Comparison of ENCODE assay signal across 16 cellular contexts in genomic region chr1:54112969-54113368, GRCh38. TPM values are rescaled to one million over a fixed set of nuclear protein-coding genes. Genes with fewer than 3 reads are reported as not detected.
DNase-seq lines count a peak whose midpoint lies in the region; ATAC-seq, FAIRE-seq and TF ChIP-seq lines count a peak whose summit lies in the region.
"Had no signal": no experiment of that assay in that cellular context is flagged by ENCODE, and none has a peak within 500 bp of the region (broad histone marks: within the 10 kb centered on the region; RNA-seq: fewer than 3 reads in every experiment).

No MANE protein-coding gene starts in this region.

- 23% methylated on average over 5 of the region's 5 CpGs for WGBS in K562 (ENCODE audit: insufficient coverage, low coverage, missing lambda C conversion rate)
- no CpG with 5 or more reads among the region's 5 CpGs for WGBS in neuronal stem cell (ENCODE audit: extremely low coverage in 2 of 2, insufficient read length in 2 of 2, insufficient replicate concordance in 1 of 2), 2 donors

- H4K91ac ChIP-seq in neuronal stem cell (ENCODE audit: low read depth, low read length, poor library complexity): no peak overlapping the region

- H3K23ac ChIP-seq in neuronal stem cell (ENCODE audit: low read depth, low read length, poor library complexity): no peak overlapping the region

- H3K4me3 ChIP-seq in K562: no peak overlapping the region
- no peak overlapping the region for H3K4me3 ChIP-seq in neuronal stem cell (ENCODE audit: low read length in 2 of 2)
- H3K4me3 ChIP-seq: BLaER1 had no signal

- no peak for TF ChIP-seq CTCF in K562 (IDR thresholded peaks at IDR 0.05 in 2 of 3, conservative IDR thresholded peaks at IDR 0.05 in 1 of 3; ENCODE audit: insufficient read depth in 2 of 3, low read depth in 1 of 3, low read length in 3 of 3)

- no peak overlapping the region for H2BK15ac ChIP-seq in neuronal stem cell (ENCODE audit: low read length)

- POLR2A ChIA-PET in K562 (lab: Yijun Ruan, JAX): interaction anchor here (0.6 to 1.8 kb wide), 2 partner anchors 9 to 17 kb away, joined by 4 to 5 read pairs; no protein-coding TSS in a partner anchor

- no peak for TF ChIP-seq POLR2A in K562 (conservative IDR thresholded peaks at IDR 0.05)

- no peaks in the 10 kb centered on the region for H3K9me1 ChIP-seq in K562 (ENCODE audit: control insufficient read depth, insufficient read depth, low read length)

- H4K8ac ChIP-seq in neuronal stem cell (ENCODE audit: low read depth, low read length): no peak overlapping the region

- H3K79me2 ChIP-seq in K562 (ENCODE audit: control insufficient read depth, insufficient read depth, low read length): no peaks in the 10 kb centered on the region

- DNase-seq in activated effector memory CD4-positive, alpha-beta T cell treated with anti-CD3 and anti-CD28 coated beads, Interleukin-2, amount 50 U/mL, for 16 hours: peak; percentile 24
- DNase-seq in activated effector memory CD4-positive, alpha-beta T cell treated with Interleukin-2 at 50 U/mL for 16 hours: no peak
- DNase-seq in K562 (ENCODE audit: extremely low read depth in 1 of 4, low spot score in 3 of 4): no peak
- peak; percentile 24 for DNase-seq in left lobe of liver (ENCODE audit: low spot score)
- no peak for DNase-seq in neuronal stem cell (ENCODE audit: low spot score)
- no peak for DNase-seq in frontal cortex (ENCODE audit: low spot score in 2 of 2)
- no peak for DNase-seq in activated T-cell treated with anti-CD3 and anti-CD28 coated beads, Interleukin-2, amount 50 U/mL, for 1 hour
- DNase-seq in natural killer cell treated with Interleukin-12 subunit alpha and Interleukin-12 subunit beta and Interleukin-15 and Interleukin-18, amount 100 ng/mL, for 72 hours (ENCODE audit: low spot score): no peak
- DNase-seq: 8988T; AML-193; CD4-positive, CD25-positive, alpha-beta regulatory T cell; DMS53 had no signal

- no peak overlapping the region for H2BK12ac ChIP-seq in neuronal stem cell (ENCODE audit: low read length)

- H3K27ac Mint-ChIP-seq in natural killer cell treated with Interleukin-12 subunit alpha and Interleukin-12 subunit beta and Interleukin-15 and Interleukin-18, amount 100 ng/mL, for 72 hours: no peak overlapping the region
- H3K27ac Mint-ChIP-seq: CD4-positive, CD25-positive, alpha-beta regulatory T cell had no signal

- FAIRE-seq in K562 (lab: Jason Lieb, UNC) (no peak), frontal cortex (lab: Jason Lieb, UNC) (no peak)
- FAIRE-seq: GM18507 had no signal

- H3K14ac ChIP-seq in neuronal stem cell (ENCODE audit: low read length): no peak overlapping the region

- H3K79me1 ChIP-seq in neuronal stem cell (ENCODE audit: low read depth, low read length): no peaks in the 10 kb centered on the region

- no peak for TF ChIP-seq RAD21 in K562 (CRISPR knock-in tag; conservative IDR thresholded peaks at IDR 0.05 in 1 of 2, IDR thresholded peaks at IDR 0.05 in 1 of 2)

- no peak overlapping the region for H2BK5ac ChIP-seq in neuronal stem cell (ENCODE audit: low read length)

- H2AFZ ChIP-seq in K562 (ENCODE audit: low read depth, low read length) (no peak overlapping the region), neuronal stem cell (ENCODE audit: low read length) (peak overlapping the region; percentile 42)

- no peak overlapping the region for H3K4me3 Mint-ChIP-seq in natural killer cell treated with Interleukin-12 subunit alpha and Interleukin-12 subunit beta and Interleukin-15 and Interleukin-18, amount 100 ng/mL, for 72 hours
- H3K4me3 Mint-ChIP-seq: CD4-positive, CD25-positive, alpha-beta regulatory T cell had no signal

- H3K36me3 ChIP-seq in K562 (ENCODE audit: control insufficient read depth, insufficient read depth, low read length) (no peaks in the 10 kb centered on the region), neuronal stem cell (replicated peaks in 1 of 2; ENCODE audit: control insufficient read depth in 2 of 2, insufficient read depth in 2 of 2, low read length in 2 of 2) (no peaks in the 10 kb centered on the region)
- H3K36me3 ChIP-seq: BLaER1 had no signal

- in situ Hi-C loops in K562 (cut with MboI): no loop called here

- H3K9me3 ChIP-seq in K562 (replicated peaks; ENCODE audit: control insufficient read depth, insufficient read depth, low read depth, low read length): no peaks in the 10 kb centered on the region
- no peaks in the 10 kb centered on the region for H3K9me3 ChIP-seq in neuronal stem cell (replicated peaks in 1 of 2; ENCODE audit: control insufficient read depth in 2 of 2, insufficient read depth in 1 of 2, low read depth in 1 of 2, low read length in 2 of 2)
- H3K9me3 ChIP-seq: BLaER1 had no signal

- H3K27me3 ChIP-seq in K562 (ENCODE audit: control insufficient read depth in 2 of 2, insufficient read depth in 2 of 2, low read length in 2 of 2): 0 out of 5 replicates have a peak, but pooled peaks cover 0 to 5% of the 10 kb centered on the region in 2 experiments
- peaks cover 0 to 36% (median 0%) of the 10 kb centered on the region in 3 experiments for H3K27me3 ChIP-seq in neuronal stem cell (ENCODE audit: control insufficient read depth in 3 of 3, insufficient read depth in 3 of 3, low read depth in 1 of 3, low read length in 3 of 3)
- H3K27me3 ChIP-seq: BLaER1 had no signal

- no peaks in the 10 kb centered on the region for H3K27me3 Mint-ChIP-seq in natural killer cell treated with Interleukin-12 subunit alpha and Interleukin-12 subunit beta and Interleukin-15 and Interleukin-18, amount 100 ng/mL, for 72 hours
- H3K27me3 Mint-ChIP-seq: CD4-positive, CD25-positive, alpha-beta regulatory T cell had no signal

- no peaks in the 10 kb centered on the region for H4K20me1 ChIP-seq in K562 (replicated peaks; ENCODE audit: control insufficient read depth, insufficient read depth, low read length)
- H4K20me1 ChIP-seq: BLaER1 had no signal

- intact Hi-C loops in K562 (cut with micrococcal nuclease): no loop called here

- no peak for TF ChIP-seq EP300 in K562 (IDR thresholded peaks at IDR 0.05; ENCODE audit: low read length)

- H3K36me3 Mint-ChIP-seq in natural killer cell treated with Interleukin-12 subunit alpha and Interleukin-12 subunit beta and Interleukin-15 and Interleukin-18, amount 100 ng/mL, for 72 hours: no peaks in the 10 kb centered on the region
- H3K36me3 Mint-ChIP-seq: CD4-positive, CD25-positive, alpha-beta regulatory T cell had no signal

- H3K27ac ChIP-seq in K562 (ENCODE audit: extremely low read depth, low read depth, low read length) (no peak overlapping the region), neuronal stem cell (replicated peaks; ENCODE audit: low read length) (no peak overlapping the region)
- H3K27ac ChIP-seq: BLaER1 had no signal

- CTCF ChIA-PET in K562 (lab: Yijun Ruan, JAX; ENCODE audit: low intra/inter-chr PET ratio): interaction anchor here (0.6 kb wide), 1 partner anchor 550 kb away, joined by 3 read pairs; no protein-coding TSS in a partner anchor

- ATAC-seq in K562 (peak; percentile 9; the same call in 1 of the 3 replicates), left lobe of liver (no peak)
- ATAC-seq in natural killer cell treated with Interleukin-12 subunit alpha and Interleukin-12 subunit beta and Interleukin-15 and Interleukin-18, amount 100 ng/mL, for 72 hours: no peak

- no peak overlapping the region for H3K18ac ChIP-seq in neuronal stem cell (ENCODE audit: low read length)

- no peak overlapping the region for H3K9ac ChIP-seq in K562 (ENCODE audit: insufficient read depth in 1 of 2, low read depth in 2 of 2, low read length in 2 of 2)
- no peak overlapping the region for H3K9ac ChIP-seq in neuronal stem cell (ENCODE audit: low read depth, low read length, poor library complexity)
- H3K9ac ChIP-seq: BLaER1 had no signal

- no peak overlapping the region for H2AK5ac ChIP-seq in neuronal stem cell (ENCODE audit: low read depth, low read length)

- BruUV-seq in K562 (replicated peaks; lab: Mats Ljungman, UMichigan): no TSS peak

- no peak overlapping the region for H2BK120ac ChIP-seq in neuronal stem cell (ENCODE audit: low read depth, low read length)

- H3K4me1 ChIP-seq in K562 (replicated peaks in 1 of 2; ENCODE audit: control insufficient read depth in 2 of 2, insufficient read depth in 2 of 2, low read length in 2 of 2) (peaks cover 5% of the 10 kb centered on the region in 2 experiments; a peak in 3 of 5 replicates), neuronal stem cell (ENCODE audit: control insufficient read depth in 2 of 2, insufficient read depth in 1 of 2, low read depth in 1 of 2, low read length in 2 of 2) (no peaks in the 10 kb centered on the region)
- H3K4me1 ChIP-seq: BLaER1 had no signal

- H3K9me3 Mint-ChIP-seq in natural killer cell treated with Interleukin-12 subunit alpha and Interleukin-12 subunit beta and Interleukin-15 and Interleukin-18, amount 100 ng/mL, for 72 hours: no peaks in the 10 kb centered on the region
- H3K9me3 Mint-ChIP-seq: CD4-positive, CD25-positive, alpha-beta regulatory T cell had no signal

- H3K4ac ChIP-seq in neuronal stem cell (ENCODE audit: low read length): no peak overlapping the region

- peaks cover 0 to 5% of the 10 kb centered on the region in 2 donors for H3K4me1 Mint-ChIP-seq in natural killer cell treated with Interleukin-12 subunit alpha and Interleukin-12 subunit beta and Interleukin-15 and Interleukin-18, amount 100 ng/mL, for 72 hours (ENCODE audit: low read depth in 2 of 2)
- H3K4me1 Mint-ChIP-seq: CD4-positive, CD25-positive, alpha-beta regulatory T cell had no signal

- H3K4me2 ChIP-seq in K562 (ENCODE audit: insufficient read depth, low read length) (no peak overlapping the region), neuronal stem cell (ENCODE audit: insufficient read depth, low read length, poor library complexity, severe bottlenecking) (no peak overlapping the region)
- H3K4me2 ChIP-seq: BLaER1 had no signal

RNA-seq across cellular contexts. Expression of gene CDCP2, which starts 39.8 kb away (rescaled TPM):
- total RNA-seq in K562 (2011; cell fraction: chromatin; rRNA removed; ENCODE audit: low replicate concordance): 0.14 and 0.21 TPM in 2 replicates
- not detected in 2 replicates for total RNA-seq in K562 (2011; cell fraction: nucleolus; rRNA removed)
- 0.22 TPM in 1 of 2 replicates, not detected in the other for total RNA-seq in K562 (2011; cell fraction: nucleoplasm; rRNA removed)
- total RNA-seq in K562 (2014; rRNA removed) (not detected in 2 replicates), K562 (2014; rRNA removed; fragmentation: Illumina TruSeq; extraction: Trizol) (0.06 TPM in 1 of 2 replicates, not detected in the other), K562 (2015; rRNA removed; fragmentation: Illumina TruSeq; extraction: Trizol) (not detected in 2 replicates), K562 (2021) (not detected in 2 replicates), left lobe of liver (not detected), frontal cortex (not detected)
- polyA plus RNA-seq in K562 (2011; rRNA removed) (not detected in 2 replicates), K562 (2014; fragmentation: Illumina TruSeq; extraction: Trizol) (not detected in 2 replicates), K562 (2014; fragmentation: Nextera tagmentation; extraction: Ambion mirVana) (not detected), K562 (2014; rRNA removed) (0.05 TPM in 1 of 2 replicates, not detected in the other)
- polyA plus RNA-seq in K562 (2011; cell fraction: cytosol; rRNA removed): 0.03 TPM in 1 of 2 replicates, not detected in the other
- polyA plus RNA-seq in K562 (2011; cell fraction: nucleus; rRNA removed): not detected in 2 replicates
- polyA plus RNA-seq in K562 (2012): not detected in 2 replicates
- 0.09 TPM in 1 of 2 replicates, not detected in the other for polyA minus RNA-seq in K562 (2011; rRNA and poly(A)+ RNA removed)
- not detected in 2 replicates for polyA minus RNA-seq in K562 (2011; cell fraction: cytosol; rRNA and poly(A)+ RNA removed)
- not detected in 2 replicates for polyA minus RNA-seq in K562 (2011; cell fraction: nucleus; rRNA and poly(A)+ RNA removed)
- polyA plus RNA-seq in neuronal stem cell (2013, experiment 1 of 2): 0.03 TPM
- 0.03 TPM for polyA plus RNA-seq in neuronal stem cell (2013, experiment 2 of 2)
- not detected for total RNA-seq in natural killer cell treated with Interleukin-12 subunit alpha and Interleukin-12 subunit beta and Interleukin-15 and Interleukin-18, amount 100 ng/mL, for 72 hours
- total RNA-seq: H4, HT-29 had no signal
- polyA plus RNA-seq: CD4-positive, CD25-positive, alpha-beta regulatory T cell had no signal

RNA-seq across cellular contexts. Expression of gene TCEANC2, which starts 59.6 kb away (rescaled TPM):
- total RNA-seq in K562 (2011; cell fraction: chromatin; rRNA removed; ENCODE audit: low replicate concordance): 6.1 and 7.8 TPM in 2 replicates
- total RNA-seq in K562 (2011; cell fraction: nucleolus; rRNA removed): 3.8 and 5.4 TPM in 2 replicates
- total RNA-seq in K562 (2011; cell fraction: nucleoplasm; rRNA removed): 6.5 and 11.8 TPM in 2 replicates
- 3.3 and 6.2 TPM in 2 replicates for total RNA-seq in K562 (2014; rRNA removed)
- 6.3 and 8.2 TPM in 2 replicates for total RNA-seq in K562 (2014; rRNA removed; fragmentation: Illumina TruSeq; extraction: Trizol)
- total RNA-seq in K562 (2015; rRNA removed; fragmentation: Illumina TruSeq; extraction: Trizol): 4.7 and 5.6 TPM in 2 replicates
- 7.0 and 7.2 TPM in 2 replicates for total RNA-seq in K562 (2021)
- 7.4 and 8.4 TPM in 2 replicates for polyA plus RNA-seq in K562 (2011; rRNA removed)
- 5.2 and 8.1 TPM in 2 replicates for polyA plus RNA-seq in K562 (2011; cell fraction: cytosol; rRNA removed)
- polyA plus RNA-seq in K562 (2011; cell fraction: nucleus; rRNA removed): 6.6 and 7.9 TPM in 2 replicates
- polyA plus RNA-seq in K562 (2012): 3.3 and 6.6 TPM in 2 replicates
- 6.0 and 7.1 TPM in 2 replicates for polyA plus RNA-seq in K562 (2014; fragmentation: Illumina TruSeq; extraction: Trizol)
- 10 to 100 TPM in 1 of 2 experiments, 1 to 10 TPM in 1; 9.8 to 10.2 TPM for polyA plus RNA-seq in K562 (2014; fragmentation: Nextera tagmentation; extraction: Ambion mirVana)
- polyA plus RNA-seq in K562 (2014; rRNA removed): 5.2 and 5.3 TPM in 2 replicates
- polyA minus RNA-seq in K562 (2011; rRNA and poly(A)+ RNA removed): 7.1 and 8.4 TPM in 2 replicates
- polyA minus RNA-seq in K562 (2011; cell fraction: cytosol; rRNA and poly(A)+ RNA removed): 2.4 and 3.2 TPM in 2 replicates
- polyA minus RNA-seq in K562 (2011; cell fraction: nucleus; rRNA and poly(A)+ RNA removed): 2.8 and 6.6 TPM in 2 replicates
- total RNA-seq in left lobe of liver: 2.9 TPM
- 3.7 TPM for polyA plus RNA-seq in neuronal stem cell (2013, experiment 1 of 2)
- 3.8 TPM for polyA plus RNA-seq in neuronal stem cell (2013, experiment 2 of 2)
- 4.9 TPM for total RNA-seq in frontal cortex
- total RNA-seq in natural killer cell treated with Interleukin-12 subunit alpha and Interleukin-12 subunit beta and Interleukin-15 and Interleukin-18, amount 100 ng/mL, for 72 hours: 1 to 10 TPM; 9.3 to 9.5 TPM

RNA-seq across cellular contexts. Expression of gene TMEM59, which starts 60.0 kb away (rescaled TPM):
- 144 and 157 TPM in 2 replicates for total RNA-seq in K562 (2011; cell fraction: chromatin; rRNA removed; ENCODE audit: low replicate concordance)
- 168 and 198 TPM in 2 replicates for total RNA-seq in K562 (2011; cell fraction: nucleolus; rRNA removed)
- 246 and 274 TPM in 2 replicates for total RNA-seq in K562 (2011; cell fraction: nucleoplasm; rRNA removed)
- total RNA-seq in K562 (2014; rRNA removed): 97.2 and 122 TPM in 2 replicates
- 151 and 168 TPM in 2 replicates for total RNA-seq in K562 (2014; rRNA removed; fragmentation: Illumina TruSeq; extraction: Trizol)
- 137 and 144 TPM in 2 replicates for total RNA-seq in K562 (2015; rRNA removed; fragmentation: Illumina TruSeq; extraction: Trizol)
- 163 and 186 TPM in 2 replicates for total RNA-seq in K562 (2021)
- 299 and 316 TPM in 2 replicates for polyA plus RNA-seq in K562 (2011; rRNA removed)
- polyA plus RNA-seq in K562 (2011; cell fraction: cytosol; rRNA removed): 93.8 and 181 TPM in 2 replicates
- polyA plus RNA-seq in K562 (2011; cell fraction: nucleus; rRNA removed): 45.4 and 94.5 TPM in 2 replicates
- polyA plus RNA-seq in K562 (2012): 189 and 249 TPM in 2 replicates
- polyA plus RNA-seq in K562 (2014; fragmentation: Illumina TruSeq; extraction: Trizol): 133 and 136 TPM in 2 replicates
- polyA plus RNA-seq in K562 (2014; fragmentation: Nextera tagmentation; extraction: Ambion mirVana): 100 to 1,000 TPM; 196 to 202 TPM
- 93.1 and 127 TPM in 2 replicates for polyA plus RNA-seq in K562 (2014; rRNA removed)
- polyA minus RNA-seq in K562 (2011; rRNA and poly(A)+ RNA removed): 146 and 161 TPM in 2 replicates
- polyA minus RNA-seq in K562 (2011; cell fraction: cytosol; rRNA and poly(A)+ RNA removed): 68.4 and 86.7 TPM in 2 replicates
- polyA minus RNA-seq in K562 (2011; cell fraction: nucleus; rRNA and poly(A)+ RNA removed): 12.7 and 29.8 TPM in 2 replicates
- total RNA-seq in left lobe of liver: 275 TPM
- polyA plus RNA-seq in neuronal stem cell (2013, experiment 1 of 2): 98.8 TPM
- polyA plus RNA-seq in neuronal stem cell (2013, experiment 2 of 2): 96.0 TPM
- total RNA-seq in frontal cortex: 92.9 TPM
- 100 to 1,000 TPM in 1 of 2 donors, 10 to 100 TPM in 1; 85.9 to 239 TPM for total RNA-seq in natural killer cell treated with Interleukin-12 subunit alpha and Interleukin-12 subunit beta and Interleukin-15 and Interleukin-18, amount 100 ng/mL, for 72 hours

Comparison
In these comparisons a context has a peak if more than half of its experiments do, and no peak if none do; other contexts are left out.
1. DNase-seq: peak in activated effector memory CD4-positive, alpha-beta T cell treated with anti-CD3 and anti-CD28 coated beads, Interleukin-2, amount 50 U/mL, for 16 hours (single experiment) and left lobe of liver (single experiment); none in activated effector memory CD4-positive, alpha-beta T cell treated with Interleukin-2 at 50 U/mL for 16 hours (single experiment), K562 (0 of 4), neuronal stem cell (single experiment), frontal cortex (0 of 2), activated T-cell treated with anti-CD3 and anti-CD28 coated beads, Interleukin-2, amount 50 U/mL, for 1 hour (single experiment) and natural killer cell treated with Interleukin-12 subunit alpha and Interleukin-12 subunit beta and Interleukin-15 and Interleukin-18, amount 100 ng/mL, for 72 hours (single experiment).